In the genomic region with DNA sequence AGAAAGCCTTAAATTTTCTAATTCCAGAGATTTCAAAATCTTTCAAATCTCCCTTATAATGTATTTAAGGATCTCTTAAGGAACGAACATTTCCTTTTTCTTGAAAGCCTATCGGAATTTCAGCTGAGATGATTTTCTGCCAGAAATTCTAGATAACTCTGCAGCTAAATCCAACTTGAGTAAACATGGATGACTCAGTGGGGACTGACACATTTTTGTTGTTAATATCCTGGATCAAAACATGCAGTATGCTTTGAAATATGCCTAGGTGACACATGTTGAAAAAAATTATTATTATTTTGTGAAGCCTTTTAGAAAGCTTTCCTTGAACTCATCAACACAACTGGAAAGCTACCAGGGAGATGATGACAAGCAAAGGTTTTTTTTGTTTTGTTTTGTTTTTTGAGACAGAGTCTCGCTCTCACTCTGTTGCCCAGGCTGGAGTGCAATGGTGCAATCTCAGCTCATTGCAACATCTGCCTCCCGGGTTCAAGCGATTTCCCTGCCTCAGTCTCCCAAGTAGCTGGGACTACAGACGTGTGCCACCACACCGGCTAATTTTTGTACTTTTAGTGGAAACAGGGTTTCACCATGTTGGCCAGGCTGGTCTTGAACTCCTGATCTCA, we compare ENCODE assay signal across 16 cellular contexts.
DNase-seq lines count a peak whose midpoint lies in the region; ATAC-seq lines count a peak whose summit lies in the region.
"Had no signal": no experiment of that assay in that cellular context is flagged by ENCODE, and none has a peak within 500 bp of the region (broad histone marks: within the 10 kb centered on the region; RNA-seq: fewer than 3 reads in every experiment).

No MANE protein-coding gene starts in this region.

- H3K36me3 ChIP-seq in ACC112 (ENCODE audit: insufficient read depth, low read length): no peaks in the 10 kb centered on the region
- H3K36me3 ChIP-seq: upper lobe of right lung had no signal

- intact Hi-C loops in activated naive CD4-positive, alpha-beta T cell treated with anti-CD3 and anti-CD28 coated beads for 36 hours (cut with micrococcal nuclease): no loop called here

- H3K27ac Mint-ChIP-seq in activated naive CD4-positive, alpha-beta T cell treated with anti-CD3 and anti-CD28 coated beads for 36 hours: no peak overlapping the region

- H3K9me3 Mint-ChIP-seq in activated naive CD4-positive, alpha-beta T cell treated with anti-CD3 and anti-CD28 coated beads for 36 hours: no peaks in the 10 kb centered on the region
- H3K9me3 Mint-ChIP-seq: central memory CD8-positive, alpha-beta T cell had no signal

- H3K79me2 ChIP-seq in ACC112 (ENCODE audit: control insufficient read depth, insufficient read depth, low read length, unreplicated experiment): no peaks in the 10 kb centered on the region

- H3K4me1 ChIP-seq in ACC112 (ENCODE audit: control insufficient read depth, insufficient read depth, low read length, unreplicated experiment): peaks cover 8% of the 10 kb centered on the region
- H3K4me1 ChIP-seq: upper lobe of right lung had no signal

- no peak overlapping the region for H3K4me3 ChIP-seq in ACC112 (ENCODE audit: low read depth, low read length)
- H3K4me3 ChIP-seq: upper lobe of right lung had no signal

- no peaks in the 10 kb centered on the region for H3K36me3 Mint-ChIP-seq in activated naive CD4-positive, alpha-beta T cell treated with anti-CD3 and anti-CD28 coated beads for 36 hours (ENCODE audit: low read depth)

- H2AFZ ChIP-seq in ACC112 (ENCODE audit: low read length, unreplicated experiment): peak overlapping the region; percentile 3

- no peaks in the 10 kb centered on the region for H3K27me3 Mint-ChIP-seq in activated naive CD4-positive, alpha-beta T cell treated with anti-CD3 and anti-CD28 coated beads for 36 hours (ENCODE audit: low read depth)

- no peak overlapping the region for H3K27ac ChIP-seq in ACC112 (ENCODE audit: low read depth, low read length)
- H3K27ac ChIP-seq: upper lobe of right lung had no signal

- H3K4me3 Mint-ChIP-seq in activated naive CD4-positive, alpha-beta T cell treated with anti-CD3 and anti-CD28 coated beads for 36 hours: no peak overlapping the region
- H3K4me3 Mint-ChIP-seq: central memory CD8-positive, alpha-beta T cell had no signal

- ATAC-seq in GM21529 (IDR thresholded peaks at IDR 0.05; ENCODE audit: unreplicated experiment): no peak
- ATAC-seq: upper lobe of right lung had no signal

- peaks cover 27% of the 10 kb centered on the region for H3K27me3 ChIP-seq in ACC112 (ENCODE audit: insufficient read depth, low read length)

- CTCF ChIA-PET in activated naive CD4-positive, alpha-beta T cell treated with anti-CD3 and anti-CD28 coated beads for 36 hours (lab: Charles Lee): interaction anchor here (0.6 kb wide), 1 partner anchor 68 kb away, joined by 4 read pairs; no protein-coding TSS in a partner anchor

- DNase-seq in LHCN-M2 (ENCODE audit: low read depth) (peak; percentile 66), dermis blood vessel endothelial cell (peak; percentile 42), lung microvascular endothelial cell (ENCODE audit: low read depth in 2 of 2) (peak; percentile 23 to 32), occipital lobe (lab: John Stamatoyannopoulos, UW) (no peak), Kasumi-1 (lab: John Stamatoyannopoulos, UW) (no peak)
- DNase-seq in activated naive CD4-positive, alpha-beta T cell treated with anti-CD3 and anti-CD28 coated beads for 36 hours: no peak
- DNase-seq: activated naive CD4-positive, alpha-beta T cell; AML-193; DMS79; NCI-H146; NCI-H526; RPMI8226; upper lobe of right lung had no signal

- H3K4me1 Mint-ChIP-seq in activated naive CD4-positive, alpha-beta T cell treated with anti-CD3 and anti-CD28 coated beads for 36 hours (ENCODE audit: low read depth): no peaks in the 10 kb centered on the region
- H3K4me1 Mint-ChIP-seq: central memory CD8-positive, alpha-beta T cell had no signal

Comparison
In these comparisons a context has a peak if more than half of its experiments do, and no peak if none do; other contexts are left out.
1. DNase-seq: peak in LHCN-M2 (single experiment), dermis blood vessel endothelial cell (single experiment) and lung microvascular endothelial cell (2 of 2); none in occipital lobe (single experiment), Kasumi-1 (0 of 2) and activated naive CD4-positive, alpha-beta T cell treated with anti-CD3 and anti-CD28 coated beads for 36 hours (single experiment).